Comparison of ENCODE assay signal across 15 cellular contexts in the genomic region with DNA sequence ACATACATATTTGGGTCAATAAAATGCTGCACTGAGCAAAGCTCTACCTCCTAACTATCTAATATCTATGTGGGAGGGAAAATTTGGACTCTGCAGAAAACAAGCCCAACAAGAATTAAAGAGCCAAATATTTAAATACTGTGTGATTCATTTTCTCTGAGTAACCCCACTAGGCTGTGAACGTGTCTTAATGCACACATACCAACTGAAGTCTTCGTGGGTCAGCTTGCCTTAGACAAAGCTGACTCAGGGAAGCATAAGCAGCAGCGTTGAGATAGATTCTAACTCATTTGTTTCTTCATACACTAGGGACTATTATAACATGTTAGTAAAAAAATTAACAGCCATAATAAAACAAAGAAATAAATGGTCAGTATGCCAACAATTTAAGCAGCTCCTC.
DNase-seq lines count a peak whose midpoint lies in the region; ATAC-seq and TF ChIP-seq lines count a peak whose summit lies in the region.
"Had no signal": no experiment of that assay in that cellular context is flagged by ENCODE, and none has a peak within 500 bp of the region (broad histone marks: within the 10 kb centered on the region; RNA-seq: fewer than 3 reads in every experiment).

No MANE protein-coding gene starts in this region.

- no peak overlapping the region for H3K4me2 ChIP-seq in fibroblast of lung (ENCODE audit: extremely low read depth, insufficient read depth, low read length)

- peaks cover 33% of the 10 kb centered on the region for H3K4me1 ChIP-seq in SJSA1 (replicated peaks)
- peaks cover 2% of the 10 kb centered on the region for H3K4me1 ChIP-seq in fibroblast of lung (ENCODE audit: control insufficient read depth, extremely low read depth, insufficient read depth, low read length)
- H3K4me1 ChIP-seq: stomach had no signal

- H3K4me3 Mint-ChIP-seq in endothelial cell (ENCODE audit: unreplicated experiment): no peak overlapping the region
- H3K4me3 Mint-ChIP-seq: endodermal cell had no signal

- TF ChIP-seq CTCF in fibroblast of lung (conservative IDR thresholded peaks at IDR 0.05 in 1 of 2, IDR thresholded peaks at IDR 0.05 in 1 of 2; ENCODE audit: low read depth in 1 of 2, low read length in 2 of 2) (no peak), endothelial cell (IDR thresholded peaks at IDR 0.05; ENCODE audit: unreplicated experiment) (no peak)

- DNase-seq in GM04503 (ENCODE audit: low read depth) (peak; percentile 59), SJSA1 (ENCODE audit: low read depth in 1 of 2, low spot score in 2 of 2) (peak; percentile 56 to 72), fibroblast of lung (ENCODE audit: low read depth in 2 of 2) (peak; percentile 71 to 90), HUDEP-2 (lab: John Stamatoyannopoulos, UW; ENCODE audit: unreplicated experiment in 76 of 76) (no peak), COR-L47 (lab: John Stamatoyannopoulos, UW) (no peak), endothelial cell (ENCODE audit: low spot score) (no peak)
- DNase-seq: Calu3, endodermal cell, NCI-H1105 treated with DMSO at 0.1 percent for 48 hours, NCI-H524 treated with DMSO at 0.1 percent for 48 hours, Right ventricle myocardium superior, stomach, WERI-Rb-1 had no signal

- H3K9me3 ChIP-seq in SJSA1 (replicated peaks): no peaks in the 10 kb centered on the region
- no peaks in the 10 kb centered on the region for H3K9me3 ChIP-seq in fibroblast of lung (ENCODE audit: control insufficient read depth, insufficient read depth, low read depth, low read length)
- H3K9me3 ChIP-seq: stomach had no signal

- no peak overlapping the region for H2AFZ ChIP-seq in fibroblast of lung (ENCODE audit: low read length)

- H3K27ac ChIP-seq in SJSA1 (peak overlapping the region; percentile 75), fibroblast of lung (ENCODE audit: insufficient read depth, low read length) (no peak overlapping the region), skin epidermis (peak overlapping the region in 11 of 21 experiments; percentile 9 to 78 (median 62))
- H3K27ac ChIP-seq: stomach, WERI-Rb-1 had no signal

- H3K27me3 Mint-ChIP-seq in endothelial cell (ENCODE audit: unreplicated experiment): no peaks in the 10 kb centered on the region

- no peak overlapping the region for H3K4me3 ChIP-seq in SJSA1
- no peak overlapping the region for H3K4me3 ChIP-seq in fibroblast of lung (replicated peaks in 1 of 4; ENCODE audit: control extremely low read depth in 1 of 4, insufficient read depth in 1 of 4, low read depth in 3 of 4, low read length in 4 of 4)
- no peak overlapping the region for H3K4me3 ChIP-seq in skin epidermis
- H3K4me3 ChIP-seq: stomach had no signal

- H3K4me1 Mint-ChIP-seq in endothelial cell (ENCODE audit: unreplicated experiment): no peaks in the 10 kb centered on the region
- H3K4me1 Mint-ChIP-seq: endodermal cell had no signal

- H3K36me3 ChIP-seq in SJSA1 (no peaks in the 10 kb centered on the region), fibroblast of lung (ENCODE audit: control insufficient read depth, insufficient read depth, low read length) (no peaks in the 10 kb centered on the region)
- H3K36me3 ChIP-seq: stomach, WERI-Rb-1 had no signal

- H3K9me3 Mint-ChIP-seq in endothelial cell (ENCODE audit: unreplicated experiment): no peaks in the 10 kb centered on the region

- no peaks in the 10 kb centered on the region for H3K79me2 ChIP-seq in fibroblast of lung (ENCODE audit: control insufficient read depth, insufficient read depth, low read length)

- no peaks in the 10 kb centered on the region for H3K36me3 Mint-ChIP-seq in endothelial cell (ENCODE audit: low read depth, unreplicated experiment)

- no peaks in the 10 kb centered on the region for H3K27me3 ChIP-seq in SJSA1 (replicated peaks)
- H3K27me3 ChIP-seq in fibroblast of lung (ENCODE audit: control insufficient read depth, insufficient read depth, low read length): no peaks in the 10 kb centered on the region
- H3K27me3 ChIP-seq: stomach had no signal

- ATAC-seq in GM19395 (IDR thresholded peaks at IDR 0.05; ENCODE audit: unreplicated experiment): no peak

- no peaks in the 10 kb centered on the region for H4K20me1 ChIP-seq in fibroblast of lung (ENCODE audit: control insufficient read depth, extremely low read depth, insufficient read depth, low read length)

- H3K9ac ChIP-seq in fibroblast of lung (ENCODE audit: insufficient read depth, low read length): no peak overlapping the region

- H3K27ac Mint-ChIP-seq in endothelial cell (ENCODE audit: unreplicated experiment): no peak overlapping the region
- H3K27ac Mint-ChIP-seq: endodermal cell had no signal

Comparison
In these comparisons a context has a peak if more than half of its experiments do, and no peak if none do; other contexts are left out.
1. DNase-seq: peak in GM04503 (single experiment), SJSA1 (2 of 2) and fibroblast of lung (2 of 2); none in HUDEP-2 (0 of 76), COR-L47 (single experiment) and endothelial cell (single experiment).